Comparison of ENCODE assay signal across 13 cellular contexts in genomic region chr4:42015438-42015837, GRCh38. TPM values are rescaled to one million over a fixed set of nuclear protein-coding genes. Genes with fewer than 3 reads are reported as not detected.
DNase-seq lines count a peak whose midpoint lies in the region; ATAC-seq, FAIRE-seq and TF ChIP-seq lines count a peak whose summit lies in the region.
"Had no signal": no experiment of that assay in that cellular context is flagged by ENCODE, and none has a peak within 500 bp of the region (broad histone marks: within the 10 kb centered on the region; RNA-seq: fewer than 3 reads in every experiment).

No MANE protein-coding gene starts in this region.

- no peaks in the 10 kb centered on the region for H3K27me3 Mint-ChIP-seq in central memory CD8-positive, alpha-beta T cell
- H3K27me3 Mint-ChIP-seq: CD4-positive, alpha-beta memory T cell had no signal

- no peak for DNase-seq in D721Med (ENCODE audit: insufficient read length, low spot score)
- no peak for DNase-seq in GM12892 (ENCODE audit: insufficient read length)
- DNase-seq in OCI-M1 (lab: John Stamatoyannopoulos, UW): peak; percentile 20
- no peak for DNase-seq in central memory CD8-positive, alpha-beta T cell (ENCODE audit: low spot score in 2 of 2)
- DNase-seq in NAMALWA (ENCODE audit: low spot score): no peak
- no peak for DNase-seq in midbrain (lab: John Stamatoyannopoulos, UW)
- DNase-seq: BE2C; CD4-positive, alpha-beta memory T cell; DND-41; GDM1; GM23248; H7 had no signal

- TF ChIP-seq CTCF in D721Med (IDR thresholded peaks at IDR 0.05; ENCODE audit: insufficient read depth, missing control alignments): no peak

- no peak overlapping the region for H3K4me3 Mint-ChIP-seq in central memory CD8-positive, alpha-beta T cell
- H3K4me3 Mint-ChIP-seq: CD4-positive, alpha-beta memory T cell had no signal

- H3K27ac Mint-ChIP-seq in central memory CD8-positive, alpha-beta T cell (ENCODE audit: low read depth): peak overlapping the region; percentile 26
- H3K27ac Mint-ChIP-seq: CD4-positive, alpha-beta memory T cell had no signal

- no peak for ATAC-seq in central memory CD8-positive, alpha-beta T cell (replicated peaks; ENCODE audit: extremely low read depth, poor library complexity, severe bottlenecking)
- ATAC-seq: A549 had no signal

- H3K4me1 Mint-ChIP-seq in central memory CD8-positive, alpha-beta T cell: peaks cover 49% of the 10 kb centered on the region

- no peaks in the 10 kb centered on the region for H3K9me3 Mint-ChIP-seq in central memory CD8-positive, alpha-beta T cell
- H3K9me3 Mint-ChIP-seq: CD4-positive, alpha-beta memory T cell had no signal

- no peak for TF ChIP-seq POLR2A in GM12892 (IDR thresholded peaks at IDR 0.05; ENCODE audit: low read depth, low read length)

- FAIRE-seq in D721Med (lab: Jason Lieb, UNC) (peak; percentile 89), GM12892 (lab: Jason Lieb, UNC) (peak; percentile 24)
- FAIRE-seq: A549 had no signal

- H3K36me3 Mint-ChIP-seq in central memory CD8-positive, alpha-beta T cell (ENCODE audit: insufficient read depth): peaks cover 10% of the 10 kb centered on the region

RNA-seq across cellular contexts. Expression of gene SLC30A9, which starts 25.1 kb away (rescaled TPM):
- polyA plus RNA-seq in GM12892 (2012; ENCODE audit: missing spikeins): 36.6 TPM

RNA-seq across cellular contexts. Expression of gene DCAF4L1, which starts 33.9 kb away (rescaled TPM):
- 0.11 TPM for polyA plus RNA-seq in GM12892 (2012; ENCODE audit: missing spikeins)
- polyA plus RNA-seq: CD4-positive, alpha-beta memory T cell had no signal
